ENCODE assay signal across 8 cellular contexts in genomic region chr19:8641908-8642547, GRCh38. TPM values are rescaled to one million over a fixed set of nuclear protein-coding genes. Genes with fewer than 3 reads are reported as not detected.
DNase-seq lines count a peak whose midpoint lies in the region; ATAC-seq and TF ChIP-seq lines count a peak whose summit lies in the region.

No MANE protein-coding gene starts in this region.

- H3K4me1 Mint-ChIP-seq in neural crest cell, result no peaks in the 10 kb centered on the region

- no peak for DNase-seq in heart right ventricle
- no peak for DNase-seq in left ventricle myocardium superior
- DNase-seq in NOMO-1 treated with dmso at 0.1 percent for 144 hours (lab: John Stamatoyannopoulos, UW; ENCODE audit: unreplicated experiment), result peak; percentile 23
- DNase-seq in dorsolateral prefrontal cortex, result no peak
- DNase-seq in neural crest cell (ENCODE audit: low read depth, low spot score), result peak; percentile 15
- no peak for DNase-seq in NCI-H510A (lab: John Stamatoyannopoulos, UW)
- no peak for DNase-seq in stimulated activated naive CD4-positive, alpha-beta T cell treated with Interleukin-2 at 50 U/mL for 16 hours (lab: John Stamatoyannopoulos, UW)
- DNase-seq in NCI-H1417 treated with DMSO at 0.1 percent for 48 hours (lab: John Stamatoyannopoulos, UW), result no peak

- 52 to 53% methylated on average over 4 of the region's 4 CpGs for WGBS in heart right ventricle, 2 donors

- H3K27ac Mint-ChIP-seq in neural crest cell (ENCODE audit: unreplicated experiment), result no peak overlapping the region

- H3K4me3 Mint-ChIP-seq in neural crest cell, result no peak overlapping the region

- no peak overlapping the region for H3K4me3 ChIP-seq in heart right ventricle
- H3K4me3 ChIP-seq in dorsolateral prefrontal cortex, result no peak overlapping the region

- no peak overlapping the region for H3K27ac ChIP-seq in heart right ventricle
- H3K27ac ChIP-seq in dorsolateral prefrontal cortex, result no peak overlapping the region

- H3K9me3 Mint-ChIP-seq in neural crest cell, result peaks cover 4% of the 10 kb centered on the region

- no peaks in the 10 kb centered on the region for H3K36me3 Mint-ChIP-seq in neural crest cell (ENCODE audit: low read depth)

- H3K27me3 Mint-ChIP-seq in neural crest cell (ENCODE audit: low read depth), result peaks cover 13% of the 10 kb centered on the region

- H3K36me3 ChIP-seq in heart right ventricle, result no peaks in the 10 kb centered on the region

- intact Hi-C loops in heart right ventricle (cut with DNase I) (loop anchor here in 5 of 10 donors (2.0 to 10.0 kb wide), 3 partner anchors 57 to 61 kb away; no protein-coding TSS in a partner anchor), left ventricle myocardium superior (cut with micrococcal nuclease) (no loop called here), dorsolateral prefrontal cortex (cut with DNase I) (no loop called here)

- H3K27me3 ChIP-seq in heart right ventricle, result peaks cover 0 to 45% (median 19%) of the 10 kb centered on the region in 7 donors
- H3K27me3 ChIP-seq in dorsolateral prefrontal cortex, result peaks cover 0 to 7% (median 0%) of the 10 kb centered on the region in 45 donors

- H3K9me3 ChIP-seq in heart right ventricle, result peaks cover 0 to 20% (median 0%) of the 10 kb centered on the region in 11 donors

- peak in 1 of 8 donors; percentile 43 for ATAC-seq in heart right ventricle
- ATAC-seq in left ventricle myocardium superior, result no peak

- H3K4me1 ChIP-seq in heart right ventricle, result peaks cover 0 to 52% (median 0%) of the 10 kb centered on the region in 9 donors

- peak; percentile 24 to 64 (median 51) for TF ChIP-seq CTCF in heart right ventricle (IDR thresholded peaks at IDR 0.05)
- peak in 53 of 56 donors; percentile 15 to 71 (median 46) for TF ChIP-seq CTCF in dorsolateral prefrontal cortex (IDR thresholded peaks at IDR 0.05 in 54 of 56, conservative IDR thresholded peaks at IDR 0.05 in 2 of 56; ENCODE audit: low read depth in 1 of 56, partially characterized antibody in 56 of 56)
- peak; percentile 67 for TF ChIP-seq CTCF in neural crest cell (conservative IDR thresholded peaks at IDR 0.05)

RNA-seq across cellular contexts. Expression of gene NFILZ, which starts 11.6 kb away (rescaled TPM):
- total RNA-seq in heart right ventricle (not detected), left ventricle myocardium superior (not detected), dorsolateral prefrontal cortex (not detected), neural crest cell (not detected in 2 replicates)
- polyA plus RNA-seq in heart right ventricle, result not detected

RNA-seq across cellular contexts. Expression of gene ADAMTS10, which starts 31.5 kb away (rescaled TPM):
- total RNA-seq in heart right ventricle, result 10 to 100 TPM in 4 of 10 donors, 1 to 10 TPM in 6; 2.7 to 12.6 (median 7.1) TPM
- polyA plus RNA-seq in heart right ventricle, result 10 to 100 TPM in 1 of 2 donors, 1 to 10 TPM in 1; 9.1 to 34.5 TPM
- total RNA-seq in left ventricle myocardium superior, result 10.0 TPM
- total RNA-seq in dorsolateral prefrontal cortex, result 100 to 1,000 TPM in 8 of 120 experiments, 10 to 100 TPM in 112; 27.8 to 126 (median 69.0) TPM
- total RNA-seq in neural crest cell, result 30.9 and 31.4 TPM in 2 replicates

RNA-seq across cellular contexts. Expression of gene ACTL9, which starts 56.6 kb away (rescaled TPM):
- total RNA-seq in heart right ventricle (not detected), left ventricle myocardium superior (not detected), dorsolateral prefrontal cortex (not detected), neural crest cell (not detected in 2 replicates)
- polyA plus RNA-seq in heart right ventricle, result not detected

Comparison
In these comparisons a context has a peak if more than half of its experiments do, and no peak if none do; other contexts are left out.
1. DNase-seq: peak in NOMO-1 treated with dmso at 0.1 percent for 144 hours (single experiment) and neural crest cell (single experiment); none in heart right ventricle (0 of 2), left ventricle myocardium superior (single experiment), dorsolateral prefrontal cortex (0 of 10), NCI-H510A (single experiment), stimulated activated naive CD4-positive, alpha-beta T cell treated with Interleukin-2 at 50 U/mL for 16 hours (single experiment) and NCI-H1417 treated with DMSO at 0.1 percent for 48 hours (single experiment).
2. Peak in every context shown above with its lines, with median percentiles within 50 percentile points of each other: CTCF ChIP-seq.